ENCODE assay signal across 17 cellular contexts in genomic region chr1:90970208-90970607, GRCh38. TPM values are rescaled to one million over a fixed set of nuclear protein-coding genes. Genes with fewer than 3 reads are reported as not detected.
A peak's percentile ranks its signal among the peaks of the same experiment; 100 is the strongest.
DNase-seq lines count a peak whose midpoint lies in the region; ATAC-seq, FAIRE-seq and TF ChIP-seq lines count a peak whose summit lies in the region.
"Had no signal": no experiment of that assay in that cellular context is flagged by ENCODE, and none has a peak within 500 bp of the region (broad histone marks: within the 10 kb centered on the region; RNA-seq: fewer than 3 reads in every experiment).

No MANE protein-coding gene starts in this region.

- CTCF ChIA-PET in IMR-90 (lab: Yijun Ruan, JAX) (interaction anchor here (1.2 kb wide), 1 partner anchor 10 kb away, joined by 3 read pairs; no protein-coding TSS in a partner anchor), PC-9 (lab: Charles Lee) (no interaction called here)

- H3K27ac Mint-ChIP-seq in nephron progenitor cell: no peak overlapping the region

- H3K4me1 Mint-ChIP-seq in nephron progenitor cell: peaks cover 9% of the 10 kb centered on the region

- H2AK5ac ChIP-seq in IMR-90 (ENCODE audit: low read depth, low read length): no peak overlapping the region

- POLR2A ChIA-PET in IMR-90 (lab: Charles Lee; ENCODE audit: unreplicated experiment) (no interaction called here), PC-9 (lab: Charles Lee; ENCODE audit: unreplicated experiment) (no interaction called here)

- H3K4me3 Mint-ChIP-seq in nephron progenitor cell: no peak overlapping the region
- H3K4me3 Mint-ChIP-seq: CD8-positive, alpha-beta memory T cell had no signal

- H4K20me1 ChIP-seq in IMR-90 (ENCODE audit: insufficient read depth, low read length) (peaks cover 29% of the 10 kb centered on the region; the same call in 1 of the 2 replicates), PC-9 (ENCODE audit: insufficient read depth) (peaks cover 50% of the 10 kb centered on the region)

- H2BK15ac ChIP-seq in IMR-90 (ENCODE audit: low read depth, low read length): no peak overlapping the region

- intact Hi-C loops in IMR-90 (cut with micrococcal nuclease): no loop called here
- intact Hi-C loops in PC-9 (cut with micrococcal nuclease; ENCODE audit: unreplicated experiment): loop anchor here (10.0 kb wide), 1 partner anchor 195 kb away; no protein-coding TSS in a partner anchor
- intact Hi-C loops in dorsolateral prefrontal cortex (cut with DNase I): loop anchor here in 1 of 2 donors (5.0 kb wide), 1 partner anchor 52 kb away; the partner anchor contains the start of gene ZNF644

- H4K91ac ChIP-seq in IMR-90 (ENCODE audit: insufficient read depth, low read depth, low read length): no peak overlapping the region

- peaks cover 85% of the 10 kb centered on the region for H3K79me2 ChIP-seq in PC-9 (ENCODE audit: low read depth)

- H4K5ac ChIP-seq in IMR-90 (ENCODE audit: low read depth, low read length): no peak overlapping the region

- H3K18ac ChIP-seq in IMR-90 (ENCODE audit: low read depth, low read length): no peak overlapping the region

- no peaks in the 10 kb centered on the region; the same call in none of the 2 replicates for H3K9me1 ChIP-seq in IMR-90 (ENCODE audit: insufficient read depth, low read length)

- TF ChIP-seq RAD21 in IMR-90 (IDR thresholded peaks at IDR 0.05; ENCODE audit: low read length): no peak

- no peaks in the 10 kb centered on the region for H3K36me3 ChIP-seq in IMR-90 (ENCODE audit: control insufficient read depth, insufficient read depth, low read length)
- H3K36me3 ChIP-seq in PC-9 (ENCODE audit: low read depth): 0 out of 2 replicates have a peak, but pooled peaks cover 19% of the 10 kb centered on the region

- no peak overlapping the region for H3K4me3 ChIP-seq in IMR-90 (ENCODE audit: insufficient read depth, low read depth, low read length)
- no peak overlapping the region for H3K4me3 ChIP-seq in PC-9
- no peak overlapping the region for H3K4me3 ChIP-seq in choroid plexus epithelial cell (ENCODE audit: low read depth, low read length)
- H3K4me3 ChIP-seq in dorsolateral prefrontal cortex: no peak overlapping the region
- H3K4me3 ChIP-seq: BLaER1, GM12878, HAP-1 had no signal

- WGBS in IMR-90 (ENCODE audit: extremely low coverage in 2 of 2, insufficient read length in 1 of 2), 2 experiments: no CpG with 5 or more reads among the region's 1 CpG

- no peaks in the 10 kb centered on the region for H3K9me3 Mint-ChIP-seq in nephron progenitor cell
- H3K9me3 Mint-ChIP-seq: CD8-positive, alpha-beta memory T cell had no signal

- no peak for TF ChIP-seq CTCF in D721Med (IDR thresholded peaks at IDR 0.05; ENCODE audit: insufficient read depth, missing control alignments)
- TF ChIP-seq CTCF in IMR-90 (conservative IDR thresholded peaks at IDR 0.05; ENCODE audit: low read depth, low read length): no peak
- no peak for TF ChIP-seq CTCF in PC-9 (conservative IDR thresholded peaks at IDR 0.05)
- no peak for TF ChIP-seq CTCF in choroid plexus epithelial cell (conservative IDR thresholded peaks at IDR 0.05; ENCODE audit: low read depth, low read length)
- no peak for TF ChIP-seq CTCF in nephron progenitor cell (IDR thresholded peaks at IDR 0.05)
- no peak for TF ChIP-seq CTCF in dorsolateral prefrontal cortex (IDR thresholded peaks at IDR 0.05 in 54 of 56, conservative IDR thresholded peaks at IDR 0.05 in 2 of 56; ENCODE audit: low read depth in 1 of 56, partially characterized antibody in 56 of 56)

- in situ Hi-C loops in IMR-90 (cut with MboI; ENCODE audit: low sequenced_read_pairs): loop anchor here (25.0 kb wide), 1 partner anchor 383 kb away; no protein-coding TSS in a partner anchor

- peaks cover 62% of the 10 kb centered on the region for H3K36me3 Mint-ChIP-seq in nephron progenitor cell (ENCODE audit: low read depth)

- no peaks in the 10 kb centered on the region for H3K9me2 ChIP-seq in PC-9 (ENCODE audit: insufficient read depth)

- peak; percentile 35 for FAIRE-seq in D721Med (lab: Jason Lieb, UNC)
- FAIRE-seq: GM12878, GM18507, H1 had no signal

- no peak overlapping the region for H3K14ac ChIP-seq in IMR-90 (replicated peaks; ENCODE audit: low read depth, low read length)

- no peak for TF ChIP-seq POLR2A in IMR-90 (IDR thresholded peaks at IDR 0.05; ENCODE audit: low read depth, low read length)

- H3K23ac ChIP-seq in IMR-90 (ENCODE audit: low read depth, low read length): no peak overlapping the region

- no peak overlapping the region for H2AFZ ChIP-seq in IMR-90 (replicated peaks; ENCODE audit: low read length, poor library complexity)
- H2AFZ ChIP-seq in PC-9: no peak overlapping the region

- H3K9ac ChIP-seq in IMR-90 (ENCODE audit: low read depth, low read length): no peak overlapping the region
- H3K9ac ChIP-seq: BLaER1 had no signal

- H3K4me2 ChIP-seq in IMR-90 (ENCODE audit: low read depth, low read length) (no peak overlapping the region), PC-9 (no peak overlapping the region)
- H3K4me2 ChIP-seq: BLaER1 had no signal

- no peak overlapping the region for H2BK20ac ChIP-seq in IMR-90 (ENCODE audit: low read depth, low read length)

- H3K4me1 ChIP-seq in IMR-90 (ENCODE audit: control insufficient read depth, insufficient read depth, low read length): 0 out of 2 replicates have a peak, but pooled peaks cover 2% of the 10 kb centered on the region
- peaks cover 8% of the 10 kb centered on the region for H3K4me1 ChIP-seq in PC-9 (replicated peaks; ENCODE audit: insufficient read depth)
- H3K4me1 ChIP-seq: BLaER1, Caco-2 had no signal

- no TSS peak for BruUV-seq in IMR-90 (replicated peaks; lab: Mats Ljungman, UMichigan)
- no TSS peak for BruUV-seq in PC-9 (replicated peaks; lab: Mats Ljungman, UMichigan)

- dilution Hi-C loops in IMR-90 (cut with HindIII; ENCODE audit: low sequenced_read_pairs, unreplicated experiment): no loop called here

- H2BK120ac ChIP-seq in IMR-90 (ENCODE audit: low read depth, low read length): no peak overlapping the region

- H3K27ac ChIP-seq in IMR-90 (ENCODE audit: insufficient read depth, low read length): no peak overlapping the region
- 0 out of 2 replicates have a peak overlapping the region, but pooled peaks have one; percentile 2 for H3K27ac ChIP-seq in PC-9
- no peak overlapping the region for H3K27ac ChIP-seq in dorsolateral prefrontal cortex
- H3K27ac ChIP-seq: BLaER1 had no signal

- H4K8ac ChIP-seq in IMR-90 (ENCODE audit: low read depth in 2 of 2, low read length in 2 of 2): no peak overlapping the region

- no peak overlapping the region for H2AK9ac ChIP-seq in IMR-90 (replicated peaks; ENCODE audit: low read depth, low read length, poor library complexity)

- no peak for ATAC-seq in IMR-90 (ENCODE audit: low read depth)

- H3K56ac ChIP-seq in IMR-90 (ENCODE audit: extremely low read depth, insufficient read depth, low read length): no peak overlapping the region

- no peak for DNase-seq in D721Med (ENCODE audit: insufficient read length, low spot score)
- no peak for DNase-seq in IMR-90
- no peak for DNase-seq in PC-9
- peak; percentile 12 for DNase-seq in choroid plexus epithelial cell (ENCODE audit: low read depth)
- no peak for DNase-seq in nephron progenitor cell
- DNase-seq in dorsolateral prefrontal cortex: no peak
- DNase-seq in dermis blood vessel endothelial cell: no peak
- DNase-seq: 8988T; AML-193; Caco-2; CD8-positive, alpha-beta memory T cell; DMS53 had no signal

- H3K9me3 ChIP-seq in IMR-90 (ENCODE audit: control insufficient read depth, insufficient read depth, low read length) (no peaks in the 10 kb centered on the region), PC-9 (ENCODE audit: insufficient read depth, low read depth) (no peaks in the 10 kb centered on the region)
- H3K9me3 ChIP-seq: BLaER1, Caco-2, HAP-1 had no signal

- peaks cover 35 to 49% of the 10 kb centered on the region in 2 experiments for H3K79me1 ChIP-seq in IMR-90 (ENCODE audit: low read depth in 1 of 2, low read length in 2 of 2)

- peaks cover 21% of the 10 kb centered on the region; the same call in 1 of the 2 replicates for H3F3A ChIP-seq in PC-9 (ENCODE audit: insufficient read depth, low read depth)

- H3K27me3 ChIP-seq in IMR-90 (ENCODE audit: control insufficient read depth, insufficient read depth, low read length): no peaks in the 10 kb centered on the region
- no peaks in the 10 kb centered on the region for H3K27me3 ChIP-seq in PC-9 (ENCODE audit: insufficient read depth, low read depth)
- H3K27me3 ChIP-seq in dorsolateral prefrontal cortex: no peaks in the 10 kb centered on the region
- H3K27me3 ChIP-seq: BLaER1 had no signal

- no peaks in the 10 kb centered on the region for H3K27me3 Mint-ChIP-seq in nephron progenitor cell (ENCODE audit: low read depth, poor library complexity)
- H3K27me3 Mint-ChIP-seq: CD8-positive, alpha-beta memory T cell had no signal

- H2BK5ac ChIP-seq in IMR-90 (ENCODE audit: low read depth, low read length, poor library complexity, severe bottlenecking): no peak overlapping the region

- no peak overlapping the region for H3K4ac ChIP-seq in IMR-90 (ENCODE audit: low read depth, low read length)

TF ChIP-seq in IMR-90, 13 proteins besides CTCF, POLR2A, EP300 and RAD21:
- TF ChIP-seq CEBPB (IDR thresholded peaks at IDR 0.05; ENCODE audit: low read depth, low read length): peak; percentile 65
- TF ChIP-seq FOS (IDR thresholded peaks at IDR 0.05; ENCODE audit: low read depth, low read length): no peak

RNA-seq across cellular contexts. Expression of gene ZNF644, which starts 51.6 kb away (rescaled TPM):
- total RNA-seq in IMR-90 (2012; rRNA removed): 45.3 and 66.7 TPM in 2 replicates
- polyA plus RNA-seq in IMR-90 (2012; rRNA removed): 7.1 and 9.0 TPM in 2 replicates
- 1.1 and 1.3 TPM in 2 replicates for polyA plus RNA-seq in IMR-90 (2012; cell fraction: cytosol; rRNA removed)
- polyA plus RNA-seq in IMR-90 (2012; cell fraction: nucleus; rRNA removed; ENCODE audit: low replicate concordance): 0.84 and 18.8 TPM in 2 replicates
- total RNA-seq in PC-9 (2021): 36.5 and 37.9 TPM in 2 replicates
- 100 to 1,000 TPM in 4 of 120 experiments, 10 to 100 TPM in 116; 55.9 to 109 (median 75.5) TPM for total RNA-seq in dorsolateral prefrontal cortex
- 62.3 and 67.4 TPM in 2 replicates for total RNA-seq in dermis blood vessel endothelial cell
